Comparison of ENCODE assay signal across 8 cellular contexts in genomic region chr3:69161587-69162196, GRCh38. TPM values are rescaled to one million over a fixed set of nuclear protein-coding genes. Genes with fewer than 3 reads are reported as not detected.
DNase-seq lines count a peak whose midpoint lies in the region; ATAC-seq and TF ChIP-seq lines count a peak whose summit lies in the region.

No MANE protein-coding gene starts in this region.

- no peaks in the 10 kb centered on the region for H3K79me2 ChIP-seq in mammary epithelial cell (ENCODE audit: insufficient read depth, low read length)

- DNase-seq in stimulated activated CD4-positive, alpha-beta T cell treated with anti-CD3 and anti-CD28 coated beads, Interleukin-15, amount 100 ng/mL, for 48 hours (ENCODE audit: low read depth in 2 of 2): peak; percentile 6 to 14
- DNase-seq in stimulated activated CD4-positive, alpha-beta T cell treated with anti-CD3 and anti-CD28 coated beads, Interleukin-12 subunit alpha, Interleukin-12 subunit beta, amount 100 ng/mL, for 4 hours: no peak
- peak; percentile 59 for DNase-seq in RWPE1 (ENCODE audit: low spot score)
- peak; percentile 47 for DNase-seq in mammary epithelial cell
- no peak for DNase-seq in kidney epithelial cell (ENCODE audit: low read depth)
- peak; percentile 17 for DNase-seq in stimulated activated naive CD8-positive, alpha-beta T cell treated with anti-CD3 and anti-CD28 coated beads, Interleukin-15, Interleukin-2, amounts not matched to agents 100 U/mL and 50 U/mL, for 24 hours

- no peak overlapping the region for H2AFZ ChIP-seq in mammary epithelial cell (ENCODE audit: low read depth, low read length)

- CTCF ChIA-PET in RWPE1 (lab: Yijun Ruan, JAX) (interaction anchor here (0.5 to 3.2 kb wide), 15 partner anchors 11 to 741 kb away, joined by 3 to 18 read pairs (median 3); no protein-coding TSS in a partner anchor), mammary epithelial cell (lab: Charles Lee; ENCODE audit: low non-redundant PET) (interaction anchor here (0.6 to 0.7 kb wide), 6 partner anchors 133 to 1507 kb away, joined by 3 to 8 read pairs (median 4); no protein-coding TSS in a partner anchor)

- no peaks in the 10 kb centered on the region for H3K9me3 ChIP-seq in mammary epithelial cell (replicated peaks; ENCODE audit: insufficient read depth, low read length)

- H3K4me3 ChIP-seq in mammary epithelial cell (replicated peaks in 1 of 3; ENCODE audit: insufficient read depth in 1 of 3, low read depth in 2 of 3, low read length in 3 of 3) (no peak overlapping the region), kidney epithelial cell (ENCODE audit: low read depth, low read length) (no peak overlapping the region)

- no peaks in the 10 kb centered on the region for H3K27me3 ChIP-seq in mammary epithelial cell (ENCODE audit: insufficient read depth, low read length)
- H3K27me3 ChIP-seq in kidney epithelial cell (ENCODE audit: control insufficient read depth, insufficient read depth, low read length): no peaks in the 10 kb centered on the region

- peak; percentile 75 for ATAC-seq in HG03432 (IDR thresholded peaks at IDR 0.05; ENCODE audit: unreplicated experiment)
- ATAC-seq in stimulated activated naive CD8-positive, alpha-beta T cell treated with anti-CD3 and anti-CD28 coated beads, Interleukin-15, Interleukin-2, amounts not matched to agents 100 U/mL and 50 U/mL, for 24 hours: no peak
- no peak for ATAC-seq in GM18873 (IDR thresholded peaks at IDR 0.05; ENCODE audit: low FRiP score, unreplicated experiment)

- no peak overlapping the region for H3K9ac ChIP-seq in mammary epithelial cell (ENCODE audit: insufficient read depth, low read length)

- H3K4me2 ChIP-seq in mammary epithelial cell (ENCODE audit: insufficient read depth, low read depth, low read length): no peak overlapping the region

- in situ Hi-C loops in mammary epithelial cell (cut with MboI; ENCODE audit: low sequenced_read_pairs in 2 of 2): loop anchor here in 1 of 2 donors (5.0 to 25.0 kb wide), 2 partner anchors 141 to 276 kb away; no protein-coding TSS in a partner anchor

- WGBS in mammary epithelial cell (ENCODE audit: low coverage, missing lambda C conversion rate): 27% methylated on average over 4 of the region's 4 CpGs

- no peaks in the 10 kb centered on the region for H4K20me1 ChIP-seq in mammary epithelial cell (ENCODE audit: insufficient read depth, low read length)

- dilution Hi-C loops in mammary epithelial cell (cut with HindIII; ENCODE audit: low sequenced_read_pairs): loop anchor here (25.0 kb wide), 2 partner anchors 151 to 501 kb away; no protein-coding TSS in a partner anchor

- no peaks in the 10 kb centered on the region for H3K36me3 ChIP-seq in mammary epithelial cell (ENCODE audit: insufficient read depth, low read length)
- no peaks in the 10 kb centered on the region for H3K36me3 ChIP-seq in kidney epithelial cell (ENCODE audit: control insufficient read depth, insufficient read depth, low read length)

- POLR2A ChIA-PET in RWPE1 (lab: Yijun Ruan, JAX; ENCODE audit: low non-redundant PET): no interaction called here

- intact Hi-C loops in mammary epithelial cell (cut with micrococcal nuclease): loop anchor here (1.0 to 5.0 kb wide), 7 partner anchors 41 to 631 kb away; no protein-coding TSS in a partner anchor

- H3K4me1 ChIP-seq in mammary epithelial cell (ENCODE audit: insufficient read depth, low read length): no peaks in the 10 kb centered on the region

- TF ChIP-seq CTCF in RWPE1 (conservative IDR thresholded peaks at IDR 0.05; ENCODE audit: low read depth) (peak; percentile 94), mammary epithelial cell (conservative IDR thresholded peaks at IDR 0.05 in 1 of 2, IDR thresholded peaks at IDR 0.05 in 1 of 2; ENCODE audit: extremely low read depth in 1 of 2, insufficient read depth in 1 of 2, low read depth in 1 of 2, low read length in 2 of 2) (peak; percentile 90 to 93), kidney epithelial cell (IDR thresholded peaks at IDR 0.05; ENCODE audit: insufficient read depth, low read length, poor library complexity, severe bottlenecking) (peak; percentile 88)

- H3K27ac ChIP-seq in RWPE1 (no peak overlapping the region), mammary epithelial cell (ENCODE audit: insufficient read depth, low read depth, low read length) (no peak overlapping the region)

- TSS peak; percentile 65 for BruUV-seq in mammary epithelial cell (replicated peaks; lab: Mats Ljungman, UMichigan)

RNA-seq across cellular contexts. Expression of gene LMOD3, which starts 39.3 kb away (rescaled TPM):
- total RNA-seq in mammary epithelial cell (not detected), kidney epithelial cell (not detected in 2 replicates)
- not detected for polyA plus RNA-seq in mammary epithelial cell
- not detected for polyA minus RNA-seq in mammary epithelial cell

Comparison
In these comparisons a context has a peak if more than half of its experiments do, and no peak if none do; other contexts are left out.
1. DNase-seq: peak in stimulated activated CD4-positive, alpha-beta T cell treated with anti-CD3 and anti-CD28 coated beads, Interleukin-15, amount 100 ng/mL, for 48 hours (2 of 2), RWPE1 (single experiment), mammary epithelial cell (single experiment) and stimulated activated naive CD8-positive, alpha-beta T cell treated with anti-CD3 and anti-CD28 coated beads, Interleukin-15, Interleukin-2, amounts not matched to agents 100 U/mL and 50 U/mL, for 24 hours (single experiment); none in stimulated activated CD4-positive, alpha-beta T cell treated with anti-CD3 and anti-CD28 coated beads, Interleukin-12 subunit alpha, Interleukin-12 subunit beta, amount 100 ng/mL, for 4 hours (single experiment) and kidney epithelial cell (single experiment).
2. Peak in every context shown above with its lines, with median percentiles within 50 percentile points of each other: CTCF ChIP-seq.